In the genomic region with DNA sequence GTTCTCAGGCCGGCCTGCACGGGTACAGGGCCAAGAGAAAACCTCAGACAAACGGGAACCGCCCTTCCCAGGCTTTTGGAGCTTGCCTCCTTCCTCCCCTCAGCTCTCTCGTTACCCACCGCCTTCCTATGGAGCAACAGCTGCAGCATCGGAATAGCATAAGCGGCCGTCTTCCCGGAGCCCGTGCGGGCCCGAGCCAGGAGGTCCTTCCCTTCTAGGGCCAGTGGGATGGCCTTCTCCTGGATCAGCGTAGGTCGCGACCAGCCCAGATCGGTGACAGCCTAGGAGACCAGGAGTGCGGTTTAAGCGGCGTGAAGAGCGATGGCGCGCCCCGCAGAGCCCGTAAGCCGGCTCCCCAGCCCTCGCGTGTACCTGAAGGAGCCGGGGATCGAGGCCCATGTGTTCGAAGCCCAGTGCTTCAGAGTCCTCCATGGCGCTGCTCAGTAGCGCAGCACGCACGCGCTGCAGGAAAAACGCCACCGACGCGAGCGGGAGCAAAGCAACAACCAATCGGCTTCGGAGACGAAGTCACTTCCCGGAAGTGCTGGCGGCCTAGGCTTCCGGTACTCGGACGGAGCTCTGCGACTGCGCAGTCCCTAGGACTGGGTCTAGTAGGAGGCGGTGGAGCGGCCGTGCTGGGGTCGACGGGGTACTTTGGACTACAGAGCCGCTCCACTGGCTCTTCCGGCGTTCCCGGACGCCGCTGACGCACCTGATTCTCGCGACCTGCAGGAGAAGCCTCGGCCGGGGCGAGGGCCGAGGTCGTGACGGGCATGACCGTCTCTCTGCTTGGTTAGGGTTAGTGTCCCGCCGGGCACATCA, we compare ENCODE assay signal across 8 cellular contexts. TPM values are rescaled to one million over a fixed set of nuclear protein-coding genes. Genes with fewer than 3 reads are reported as not detected.
A peak's percentile ranks its signal among the peaks of the same experiment; 100 is the strongest.
DNase-seq lines count a peak whose midpoint lies in the region; ATAC-seq and TF ChIP-seq lines count a peak whose summit lies in the region.

Gene DDX56 (minus strand): TSS at position 445 of the 822 bp plus-strand sequence. CDS start 13 bp downstream, at position 432.

- peaks cover 59% of the 10 kb centered on the region for H3F3A ChIP-seq in PC-9 (ENCODE audit: insufficient read depth, low read depth)

- H3K27me3 ChIP-seq in PC-9 (ENCODE audit: insufficient read depth, low read depth) (no peaks in the 10 kb centered on the region), esophagus (ENCODE audit: control insufficient read depth in 1 of 2, insufficient read depth in 2 of 2, low read length in 2 of 2) (no peaks in the 10 kb centered on the region), mucosa of stomach (ENCODE audit: control insufficient read depth, insufficient read depth, low read length) (no peaks in the 10 kb centered on the region)

- intact Hi-C loops in PC-9 (cut with micrococcal nuclease; ENCODE audit: unreplicated experiment) = no loop called here

- no peak for TF ChIP-seq CTCF in PC-9 (conservative IDR thresholded peaks at IDR 0.05)

- ATAC-seq in GM21619 (IDR thresholded peaks at IDR 0.05; ENCODE audit: unreplicated experiment) = peak; percentile 93

- H3K9me3 ChIP-seq in PC-9 (ENCODE audit: insufficient read depth, low read depth) = no peaks in the 10 kb centered on the region
- no peaks in the 10 kb centered on the region for H3K9me3 ChIP-seq in esophagus (ENCODE audit: control insufficient read depth in 2 of 2, insufficient read depth in 1 of 2, low read depth in 1 of 2, low read length in 1 of 2)
- H3K9me3 ChIP-seq in mucosa of stomach (ENCODE audit: control insufficient read depth, low read length) = no peaks in the 10 kb centered on the region

- H3K9me2 ChIP-seq in PC-9 (ENCODE audit: insufficient read depth) = no peaks in the 10 kb centered on the region

- H3K27ac ChIP-seq in PC-9 (peak within 1 kb of the TSS; percentile 33), esophagus (ENCODE audit: low read depth in 2 of 2, low read length in 1 of 2) (peak within 1 kb of the TSS; percentile 87 to 95)

- peak within 1 kb of the TSS; percentile 81 for H2AFZ ChIP-seq in PC-9

- H3K36me3 ChIP-seq in PC-9 (ENCODE audit: low read depth) = peaks cover 51% of the 10 kb centered on the region
- H3K36me3 ChIP-seq in esophagus (ENCODE audit: control insufficient read depth in 2 of 2, insufficient read depth in 2 of 2, low read length in 1 of 2) = peaks cover 27 to 30% of the 10 kb centered on the region in 2 donors
- H3K36me3 ChIP-seq in mucosa of stomach (ENCODE audit: control insufficient read depth, insufficient read depth, low read length) = peaks cover 30% of the 10 kb centered on the region

- POLR2A ChIA-PET in PC-9 (lab: Charles Lee; ENCODE audit: unreplicated experiment) = interaction anchor here (0.5 to 1.0 kb wide), 13 partner anchors 9 to 1651 kb away, joined by 3 to 14 read pairs (median 5); partner anchors contain the start of genes H2AZ2 and TBRG4

- peaks cover 60% of the 10 kb centered on the region for H3K79me2 ChIP-seq in PC-9 (ENCODE audit: low read depth)

- H4K20me1 ChIP-seq in PC-9 (ENCODE audit: insufficient read depth) = peaks cover 9% of the 10 kb centered on the region; the same call in 1 of the 2 replicates

- CTCF ChIA-PET in PC-9 (lab: Charles Lee) = interaction anchor here (0.6 to 1.0 kb wide), 5 partner anchors 39 to 426 kb away, joined by 3 to 11 read pairs (median 3); partner anchors contain the start of gene H2AZ2

- H3K4me1 ChIP-seq in PC-9 (replicated peaks; ENCODE audit: insufficient read depth) (peaks cover 23% of the 10 kb centered on the region), esophagus (ENCODE audit: control insufficient read depth in 2 of 2, insufficient read depth in 2 of 2, low read length in 1 of 2) (peaks cover 6 to 9% of the 10 kb centered on the region in 2 donors), mucosa of stomach (ENCODE audit: control insufficient read depth, insufficient read depth, low read length) (peaks cover 17% of the 10 kb centered on the region)

- peak within 1 kb of the TSS; percentile 88 for H3K9ac ChIP-seq in mucosa of stomach (ENCODE audit: low read length)

- WGBS in esophagus, 2 donors = 0 to 1% methylated on average over 74 of the region's 74 CpGs

- BruUV-seq in PC-9 (replicated peaks; lab: Mats Ljungman, UMichigan) = TSS peak; percentile 35

- DNase-seq in DMS153 (lab: John Stamatoyannopoulos, UW) (peak; percentile 92), PC-9 (peak; percentile 92 to 95)
- DNase-seq in Jurkat, Clone E6-1 (ENCODE audit: low read depth, low spot score) = peak; percentile 92
- DNase-seq in activated T-cell treated with anti-CD3 and anti-CD28 coated beads, Interleukin-2, amount 50 U/mL, for 1 hour = peak; percentile 87
- peak; percentile 80 to 83 for DNase-seq in stimulated activated CD8-positive, alpha-beta memory T cell treated with anti-CD3 and anti-CD28 coated beads, Interleukin-7, amount 100 ng/mL, for 1 hour (ENCODE audit: low read depth in 2 of 2)

- peak within 1 kb of the TSS; percentile 93 for H3K4me2 ChIP-seq in PC-9

- H3K4me3 ChIP-seq in Jurkat, Clone E6-1 (ENCODE audit: low read length) = peak within 1 kb of the TSS; percentile 92
- H3K4me3 ChIP-seq in PC-9 = peak within 1 kb of the TSS; percentile 84
- peak within 1 kb of the TSS; percentile 85 to 96 for H3K4me3 ChIP-seq in esophagus (ENCODE audit: low read depth in 1 of 2, low read length in 2 of 2)
- H3K4me3 ChIP-seq in mucosa of stomach (ENCODE audit: low read length) = peak within 1 kb of the TSS; percentile 93

RNA-seq across cellular contexts. Expression of gene DDX56, which starts in this region (rescaled TPM):
- 107 TPM for polyA plus RNA-seq in Jurkat, Clone E6-1 (2012; ENCODE audit: insufficient read depth, insufficient read length)
- total RNA-seq in PC-9 (2021) = 113 and 125 TPM in 2 replicates
- 10 to 100 TPM; 50.1 to 84.0 TPM for polyA plus RNA-seq in esophagus

Comparison
In these comparisons a context has a peak if more than half of its experiments do, and no peak if none do; other contexts are left out.
1. Peak in every context shown above with its lines: DNase-seq, ATAC-seq, H3K4me3 ChIP-seq and H3K27ac ChIP-seq.